In the genomic region with DNA sequence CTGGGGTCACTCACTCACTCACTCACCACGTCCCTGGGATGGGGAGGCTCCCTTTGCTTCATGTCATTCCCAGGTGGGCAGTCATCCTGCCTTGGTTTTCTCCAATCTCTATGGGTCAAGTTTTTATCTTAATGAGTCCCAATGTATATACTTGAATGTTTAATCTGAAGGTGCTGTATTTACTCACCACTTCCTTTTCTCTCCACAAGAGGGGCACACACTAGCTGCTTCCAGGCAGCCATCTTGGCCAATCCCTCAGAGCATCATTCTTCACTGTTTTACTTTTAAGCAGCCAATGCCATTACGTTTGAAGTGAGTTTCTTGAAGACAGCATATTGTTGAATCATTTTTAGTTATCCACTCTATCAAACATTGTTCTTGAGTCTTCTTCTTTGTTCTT, we compare ENCODE assay signal across 9 cellular contexts.
DNase-seq lines count a peak whose midpoint lies in the region; ATAC-seq, FAIRE-seq and TF ChIP-seq lines count a peak whose summit lies in the region.
"Had no signal": no experiment of that assay in that cellular context is flagged by ENCODE, and none has a peak within 500 bp of the region (broad histone marks: within the 10 kb centered on the region; RNA-seq: fewer than 3 reads in every experiment).

No MANE protein-coding gene starts in this region.

- DNase-seq in Daoy (ENCODE audit: low read depth): peak; percentile 5
- peak; percentile 1 for DNase-seq in NCI-H460 (ENCODE audit: extremely low read depth, low read depth)
- DNase-seq in keratinocyte (ENCODE audit: low read depth, low spot score): no peak
- DNase-seq in glomerular visceral epithelial cell (ENCODE audit: extremely low spot score): no peak
- no peak for DNase-seq in activated T-cell treated with anti-CD3 and anti-CD28 coated beads, Interleukin-2, amount 50 U/mL, for 72 hours
- no peak for DNase-seq in esophagus squamous epithelium (lab: John Stamatoyannopoulos, UW)

- H3K9me3 Mint-ChIP-seq in activated T-cell treated with anti-CD3 and anti-CD28 coated beads, Interleukin-2, amount 50 U/mL, for 72 hours: peaks cover 0 to 4% of the 10 kb centered on the region in 2 donors

- intact Hi-C loops in esophagus squamous epithelium (cut with DNase I): no loop called here

- H3K27ac ChIP-seq in keratinocyte (ENCODE audit: control insufficient read depth, insufficient read depth, low read length): no peak overlapping the region
- no peak overlapping the region for H3K27ac ChIP-seq in esophagus squamous epithelium

- WGBS in esophagus squamous epithelium, 2 donors: 82 to 84% methylated on average over 2 of the region's 2 CpGs

- TF ChIP-seq CTCF in keratinocyte (optimal IDR thresholded peaks at IDR 0.05 in 1 of 3, IDR thresholded peaks at IDR 0.05 in 1 of 3, conservative IDR thresholded peaks at IDR 0.05 in 1 of 3; ENCODE audit: extremely low read depth in 1 of 3, insufficient read depth in 2 of 3, low read length in 3 of 3) (peak; percentile 27 to 54 (median 38)), esophagus squamous epithelium (IDR thresholded peaks at IDR 0.05) (peak in 3 of 6 experiments; percentile 6 to 33 (median 12))

- no peaks in the 10 kb centered on the region for H4K20me1 ChIP-seq in keratinocyte (ENCODE audit: control insufficient read depth, extremely low read depth, insufficient read depth, low read length)

- no peaks in the 10 kb centered on the region for H3K27me3 Mint-ChIP-seq in activated T-cell treated with anti-CD3 and anti-CD28 coated beads, Interleukin-2, amount 50 U/mL, for 72 hours (ENCODE audit: low read depth)

- FAIRE-seq in keratinocyte (lab: Jason Lieb, UNC): peak; percentile 5

- H3K9me3 ChIP-seq in keratinocyte (ENCODE audit: control insufficient read depth, low read depth, low read length) (no peaks in the 10 kb centered on the region), esophagus squamous epithelium (no peaks in the 10 kb centered on the region)

- ATAC-seq in GM21723 (IDR thresholded peaks at IDR 0.05; ENCODE audit: unreplicated experiment): peak; percentile 61
- no peak for ATAC-seq in activated T-cell treated with anti-CD3 and anti-CD28 coated beads, Interleukin-2, amount 50 U/mL, for 72 hours (replicated peaks in 1 of 2)
- no peak for ATAC-seq in GM19324 (IDR thresholded peaks at IDR 0.05; ENCODE audit: low FRiP score, unreplicated experiment)

- H3K9ac ChIP-seq in keratinocyte (ENCODE audit: control insufficient read depth, extremely low read depth, insufficient read depth, low read length): no peak overlapping the region

- no peaks in the 10 kb centered on the region for H3K4me1 Mint-ChIP-seq in activated T-cell treated with anti-CD3 and anti-CD28 coated beads, Interleukin-2, amount 50 U/mL, for 72 hours (ENCODE audit: low read depth)

- H3K4me3 ChIP-seq in keratinocyte (ENCODE audit: control insufficient read depth in 2 of 3, extremely low read depth in 1 of 3, insufficient read depth in 2 of 3, low read depth in 1 of 3, low read length in 3 of 3): no peak overlapping the region
- no peak overlapping the region for H3K4me3 ChIP-seq in esophagus squamous epithelium

- no peak for TF ChIP-seq POLR2A in esophagus squamous epithelium (IDR thresholded peaks at IDR 0.05)

- H3K4me2 ChIP-seq in keratinocyte (ENCODE audit: control insufficient read depth, extremely low read depth, insufficient read depth, low read depth, low read length): no peak overlapping the region

- H2AFZ ChIP-seq in keratinocyte (ENCODE audit: control insufficient read depth, low read length): peak overlapping the region; percentile 44

- H3K79me2 ChIP-seq in keratinocyte (ENCODE audit: control insufficient read depth, insufficient read depth, low read length): no peaks in the 10 kb centered on the region

- no peak overlapping the region for H3K4me3 Mint-ChIP-seq in activated T-cell treated with anti-CD3 and anti-CD28 coated beads, Interleukin-2, amount 50 U/mL, for 72 hours

- H3K4me1 ChIP-seq in keratinocyte (ENCODE audit: control insufficient read depth, extremely low read depth, insufficient read depth, low read length) (no peaks in the 10 kb centered on the region), esophagus squamous epithelium (no peaks in the 10 kb centered on the region)

- no peaks in the 10 kb centered on the region for H3K36me3 ChIP-seq in keratinocyte (ENCODE audit: control insufficient read depth in 2 of 2, extremely low read depth in 1 of 2, insufficient read depth in 2 of 2, low read length in 2 of 2)
- no peaks in the 10 kb centered on the region for H3K36me3 ChIP-seq in esophagus squamous epithelium

- no peak overlapping the region for H3K27ac Mint-ChIP-seq in activated T-cell treated with anti-CD3 and anti-CD28 coated beads, Interleukin-2, amount 50 U/mL, for 72 hours
- H3K27ac Mint-ChIP-seq: activated naive CD4-positive, alpha-beta T cell treated with anti-CD3 and anti-CD28 coated beads, Interleukin-2, amount 50 U/mL, for 72 hours had no signal

- H3K36me3 Mint-ChIP-seq in activated T-cell treated with anti-CD3 and anti-CD28 coated beads, Interleukin-2, amount 50 U/mL, for 72 hours (ENCODE audit: insufficient read depth in 2 of 2): no peaks in the 10 kb centered on the region
- H3K36me3 Mint-ChIP-seq: activated naive CD4-positive, alpha-beta T cell treated with anti-CD3 and anti-CD28 coated beads, Interleukin-2, amount 50 U/mL, for 72 hours had no signal

- dilution Hi-C loops in keratinocyte (cut with MboI; ENCODE audit: extremely low pct_ligation_motif_present, low sequenced_read_pairs): no loop called here

- H3K27me3 ChIP-seq in keratinocyte (ENCODE audit: control insufficient read depth, extremely low read depth, insufficient read depth, low read length) (no peaks in the 10 kb centered on the region), esophagus squamous epithelium (no peaks in the 10 kb centered on the region)

- H3K9me1 ChIP-seq in keratinocyte (ENCODE audit: control insufficient read depth, extremely low read depth, insufficient read depth, low read length): no peaks in the 10 kb centered on the region

Comparison
In these comparisons a context has a peak if more than half of its experiments do, and no peak if none do; other contexts are left out.
1. DNase-seq: peak in Daoy (single experiment) and NCI-H460 (single experiment); none in keratinocyte (single experiment), glomerular visceral epithelial cell (single experiment), activated T-cell treated with anti-CD3 and anti-CD28 coated beads, Interleukin-2, amount 50 U/mL, for 72 hours (0 of 2) and esophagus squamous epithelium (single experiment).